In the genomic region with DNA sequence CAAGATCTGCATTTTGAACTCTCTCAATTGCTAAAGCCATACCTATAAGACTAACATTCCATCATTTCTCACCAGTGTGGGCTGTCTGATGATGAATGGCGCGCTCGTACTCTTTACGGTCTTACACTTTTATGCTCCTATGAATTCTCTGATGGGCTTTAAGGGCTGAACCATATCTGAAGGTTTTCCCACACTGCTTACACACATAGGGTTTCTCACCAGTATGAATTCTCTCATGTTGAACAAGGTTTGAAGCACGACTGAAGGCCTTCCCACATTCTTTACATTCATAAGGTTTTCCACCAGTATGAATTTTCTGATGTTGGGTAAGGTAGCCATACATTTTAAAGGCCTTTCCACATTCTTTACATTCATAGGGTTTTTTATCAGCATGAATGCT, we compare ENCODE assay signal across 3 cellular contexts.
TF ChIP-seq lines count a peak whose summit lies in the region.

No MANE protein-coding gene starts in this region.

TF ChIP-seq in A549, 52 proteins besides CTCF, POLR2A, EP300 and RAD21:
- TF ChIP-seq, protein P1, sequence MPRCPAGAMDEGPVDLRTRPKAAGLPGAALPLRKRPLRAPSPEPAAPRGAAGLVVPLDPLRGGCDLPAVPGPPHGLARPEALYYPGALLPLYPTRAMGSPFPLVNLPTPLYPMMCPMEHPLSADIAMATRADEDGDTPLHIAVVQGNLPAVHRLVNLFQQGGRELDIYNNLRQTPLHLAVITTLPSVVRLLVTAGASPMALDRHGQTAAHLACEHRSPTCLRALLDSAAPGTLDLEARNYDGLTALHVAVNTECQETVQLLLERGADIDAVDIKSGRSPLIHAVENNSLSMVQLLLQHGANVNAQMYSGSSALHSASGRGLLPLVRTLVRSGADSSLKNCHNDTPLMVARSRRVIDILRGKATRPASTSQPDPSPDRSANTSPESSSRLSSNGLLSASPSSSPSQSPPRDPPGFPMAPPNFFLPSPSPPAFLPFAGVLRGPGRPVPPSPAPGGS (IDR thresholded peaks at IDR 0.05) = no peak
- peak; percentile 27; the same call in 1 of the 2 replicates for TF ChIP-seq GATA3 (IDR thresholded peaks at IDR 0.05; ENCODE audit: borderline replicate concordance)
TF ChIP-seq in A549: peak in this region for 1.

TF ChIP-seq in HEK293, 187 proteins besides CTCF, POLR2A, EP300 and RAD21:
- TF ChIP-seq, protein P2, sequence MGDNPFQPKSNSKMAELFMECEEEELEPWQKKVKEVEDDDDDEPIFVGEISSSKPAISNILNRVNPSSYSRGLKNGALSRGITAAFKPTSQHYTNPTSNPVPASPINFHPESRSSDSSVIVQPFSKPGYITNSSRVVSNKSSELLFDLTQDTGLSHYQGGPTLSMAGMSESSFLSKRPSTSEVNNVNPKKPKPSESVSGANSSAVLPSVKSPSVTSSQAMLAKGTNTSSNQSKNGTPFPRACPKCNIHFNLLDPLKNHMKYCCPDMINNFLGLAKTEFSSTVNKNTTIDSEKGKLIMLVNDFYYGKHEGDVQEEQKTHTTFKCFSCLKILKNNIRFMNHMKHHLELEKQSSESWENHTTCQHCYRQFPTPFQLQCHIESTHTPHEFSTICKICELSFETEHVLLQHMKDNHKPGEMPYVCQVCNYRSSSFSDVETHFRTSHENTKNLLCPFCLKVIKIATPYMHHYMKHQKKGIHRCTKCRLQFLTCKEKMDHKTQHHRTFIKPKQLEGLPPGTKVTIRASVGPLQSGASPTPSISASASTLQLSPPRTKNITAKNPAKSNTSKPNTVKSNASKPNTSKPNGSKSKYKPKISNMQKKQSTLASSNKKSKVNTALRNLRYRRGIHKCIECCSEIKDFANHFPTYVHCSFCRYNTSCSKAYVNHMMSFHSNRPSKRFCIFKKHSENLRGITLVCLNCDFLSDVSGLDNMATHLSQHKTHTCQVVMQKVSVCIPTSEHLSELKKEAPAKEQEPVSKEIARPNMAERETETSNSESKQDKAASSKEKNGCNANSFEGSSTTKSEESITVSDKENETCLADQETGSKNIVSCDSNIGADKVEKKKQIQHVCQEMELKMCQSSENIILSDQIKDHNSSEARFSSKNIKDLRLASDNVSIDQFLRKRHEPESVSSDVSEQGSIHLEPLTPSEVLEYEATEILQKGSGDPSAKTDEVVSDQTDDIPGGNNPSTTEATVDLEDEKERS (tag by site-specific recombination; IDR thresholded peaks at IDR 0.05) = 0 out of 2 replicates have a peak, but pooled peaks have one; percentile 27
- no peak for TF ChIP-seq HOXD13 (CRISPR knock-in tag; IDR thresholded peaks at IDR 0.05; ENCODE audit: borderline replicate concordance)
- TF ChIP-seq ZNF621 (tag by site-specific recombination; IDR thresholded peaks at IDR 0.05) = no peak
- no peak for TF ChIP-seq ZNF274 (IDR thresholded peaks at IDR 0.05; ENCODE audit: low read length)
- TF ChIP-seq ZNF274 (tag by site-specific recombination; IDR thresholded peaks at IDR 0.05; ENCODE audit: borderline replicate concordance) = peak; percentile 96
- TF ChIP-seq SETDB1 (IDR thresholded peaks at IDR 0.05; ENCODE audit: insufficient read length, low read length) = peak; percentile 78

TF ChIP-seq in K562, 482 proteins besides CTCF, POLR2A, EP300 and RAD21:
- TF ChIP-seq HNRNPLL (IDR thresholded peaks at IDR 0.05; ENCODE audit: low read depth, low read length, poor library complexity, severe bottlenecking) (no peak), ZNF75A (CRISPR knock-in tag; IDR thresholded peaks at IDR 0.05) (peak; percentile 83; the same call in 1 of the 2 replicates)
